ENCODE assay signal across 8 cellular contexts in genomic region chr20:25407311-25408169, GRCh38. TPM values are rescaled to one million over a fixed set of nuclear protein-coding genes. Genes with fewer than 3 reads are reported as not detected.
DNase-seq lines count a peak whose midpoint lies in the region; FAIRE-seq lines count a peak whose summit lies in the region.

Gene GINS1, plus strand, starts transcription at chr20:25407673. Its CDS starts 148 bp downstream, at chr20:25407821.

- no peak within 1 kb of the TSS for H2BK12ac ChIP-seq in neuronal stem cell (ENCODE audit: low read length)

- DNase-seq in GF-D8 (lab: John Stamatoyannopoulos, UW) (peak; percentile 70), HCEC 1CT (peak; percentile 81), MG63 (peak; percentile 91), SHP77 treated with DMSO at 0.1 percent for 48 hours (lab: John Stamatoyannopoulos, UW) (peak; percentile 94), activated gamma-delta T cell (lab: John Stamatoyannopoulos, UW) (peak; percentile 40), frontal cortex (ENCODE audit: low spot score in 2 of 2) (peak; percentile 70 to 84), neuronal stem cell (ENCODE audit: low spot score) (peak; percentile 88), stromal cell of bone marrow (ENCODE audit: low read depth) (peak; percentile 64)

- H3K4me3 ChIP-seq in MG63 (peak within 1 kb of the TSS; percentile 76), neuronal stem cell (ENCODE audit: low read length in 2 of 2) (peak within 1 kb of the TSS; percentile 83 to 95)

- H2BK15ac ChIP-seq in neuronal stem cell (ENCODE audit: low read length): no peak within 1 kb of the TSS

- H2BK120ac ChIP-seq in neuronal stem cell (ENCODE audit: low read depth, low read length): no peak within 1 kb of the TSS

- peak within 1 kb of the TSS; percentile 87 for H3K14ac ChIP-seq in neuronal stem cell (ENCODE audit: low read length)

- H3K36me3 ChIP-seq in MG63: peaks cover 5% of the 10 kb centered on the region; the same call in 1 of the 2 replicates
- peaks cover 3 to 33% of the 10 kb centered on the region in 2 donors for H3K36me3 ChIP-seq in neuronal stem cell (replicated peaks in 1 of 2; ENCODE audit: control insufficient read depth in 2 of 2, insufficient read depth in 2 of 2, low read length in 2 of 2)

- H3K4ac ChIP-seq in neuronal stem cell (ENCODE audit: low read length): no peak within 1 kb of the TSS

- H4K8ac ChIP-seq in neuronal stem cell (ENCODE audit: low read depth, low read length): no peak within 1 kb of the TSS

- H3K9me3 ChIP-seq in MG63 (no peaks in the 10 kb centered on the region), neuronal stem cell (replicated peaks in 1 of 2; ENCODE audit: control insufficient read depth in 2 of 2, insufficient read depth in 1 of 2, low read depth in 1 of 2, low read length in 2 of 2) (peaks cover 3 to 10% of the 10 kb centered on the region in 2 donors)

- H3K18ac ChIP-seq in neuronal stem cell (ENCODE audit: low read length): peak within 1 kb of the TSS; percentile 94

- H3K4me1 ChIP-seq in neuronal stem cell (ENCODE audit: control insufficient read depth in 2 of 2, insufficient read depth in 1 of 2, low read depth in 1 of 2, low read length in 2 of 2): peaks cover 5% of the 10 kb centered on the region in 2 donors

- H3K27me3 ChIP-seq in MG63 (no peaks in the 10 kb centered on the region), neuronal stem cell (ENCODE audit: control insufficient read depth in 3 of 3, insufficient read depth in 3 of 3, low read depth in 1 of 3, low read length in 3 of 3) (no peaks in the 10 kb centered on the region)

- peak within 1 kb of the TSS; percentile 96 for H3K9ac ChIP-seq in neuronal stem cell (ENCODE audit: low read depth, low read length, poor library complexity)

- H2AFZ ChIP-seq in neuronal stem cell (ENCODE audit: low read length): peak within 1 kb of the TSS; percentile 90

- H3K23ac ChIP-seq in neuronal stem cell (ENCODE audit: low read depth, low read length, poor library complexity): peak within 1 kb of the TSS; percentile 76

- H3K79me1 ChIP-seq in neuronal stem cell (ENCODE audit: low read depth, low read length): peaks cover 11% of the 10 kb centered on the region

- peak within 1 kb of the TSS; percentile 12 for H2AK5ac ChIP-seq in neuronal stem cell (ENCODE audit: low read depth, low read length)

- no peak for FAIRE-seq in frontal cortex (lab: Jason Lieb, UNC)

- no peak within 1 kb of the TSS for H4K91ac ChIP-seq in neuronal stem cell (ENCODE audit: low read depth, low read length, poor library complexity)

- peak within 1 kb of the TSS; percentile 65 for H3K4me2 ChIP-seq in neuronal stem cell (ENCODE audit: insufficient read depth, low read length, poor library complexity, severe bottlenecking)

- no peak within 1 kb of the TSS for H2BK5ac ChIP-seq in neuronal stem cell (ENCODE audit: low read length)

- no CpG with 5 or more reads among the region's 56 CpGs for WGBS in neuronal stem cell (ENCODE audit: extremely low coverage in 2 of 2, insufficient read length in 2 of 2, insufficient replicate concordance in 1 of 2), 2 donors

- peak within 1 kb of the TSS; percentile 74 for H3K27ac ChIP-seq in neuronal stem cell (replicated peaks; ENCODE audit: low read length)

RNA-seq across cellular contexts. Expression of gene GINS1, which starts in this region (rescaled TPM):
- total RNA-seq in MG63 (2014; rRNA removed; shearing (Covaris generic); ENCODE audit: low replicate concordance): 10.9 and 12.7 TPM in 2 replicates
- 9.8 TPM for total RNA-seq in frontal cortex
- 30.1 TPM for polyA plus RNA-seq in neuronal stem cell (2013, experiment 1 of 2)
- 30.6 TPM for polyA plus RNA-seq in neuronal stem cell (2013, experiment 2 of 2)

Comparison
In these comparisons a context has a peak if more than half of its experiments do, and no peak if none do; other contexts are left out.
1. Peak in every context shown above with its lines: DNase-seq, H3K4me3 ChIP-seq and H3K27ac ChIP-seq.
2. DNase-seq: peak in every context shown above with its lines; median percentile 94 in SHP77 treated with DMSO at 0.1 percent for 48 hours; 91 in MG63; 88 in neuronal stem cell; 81 in HCEC 1CT; 77 in frontal cortex; 70 in GF-D8; 64 in stromal cell of bone marrow; 40 in activated gamma-delta T cell.